9 cellular contexts compared by ENCODE assay signal in the genomic region with DNA sequence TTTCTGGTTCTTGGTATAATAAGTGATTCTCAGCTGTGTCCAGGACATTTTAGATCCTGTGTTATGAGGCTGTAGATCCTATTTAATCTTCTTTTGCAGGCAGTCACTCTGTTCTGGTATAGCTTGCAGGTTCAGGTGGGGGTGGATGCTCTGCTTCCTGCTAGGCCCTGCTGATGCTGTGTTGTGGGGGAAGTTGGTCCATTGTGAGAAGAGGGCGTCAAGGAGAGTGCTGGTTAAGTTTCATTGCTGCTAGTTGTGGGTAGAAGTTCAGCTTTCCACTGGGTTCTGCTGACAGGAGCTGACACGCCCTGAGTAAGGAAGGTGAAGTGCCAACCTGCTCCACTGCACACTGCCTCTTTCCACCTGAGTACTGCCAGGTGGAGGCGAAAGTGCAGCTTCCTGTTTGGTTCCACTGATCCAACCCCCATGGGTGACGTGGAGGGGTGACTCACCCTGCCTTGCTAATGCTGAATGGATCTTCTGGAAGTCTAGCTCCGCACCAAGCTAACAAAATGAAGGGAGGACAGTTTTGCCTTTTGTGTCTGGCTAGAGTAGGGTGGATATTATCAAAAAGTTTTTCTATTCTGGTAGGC. TPM values are rescaled to one million over a fixed set of nuclear protein-coding genes. Genes with fewer than 3 reads are reported as not detected.
DNase-seq lines count a peak whose midpoint lies in the region; ATAC-seq lines count a peak whose summit lies in the region.
"Had no signal": no experiment of that assay in that cellular context is flagged by ENCODE, and none has a peak within 500 bp of the region (broad histone marks: within the 10 kb centered on the region; RNA-seq: fewer than 3 reads in every experiment).

No MANE protein-coding gene starts in this region.

- H3K27ac Mint-ChIP-seq in IgD-negative memory B cell = peak overlapping the region in 2 of 3 donors; percentile 34 to 39

- peak; percentile 42 for DNase-seq in activated T-helper 1 cell treated with Interleukin-2 at 50 U/mL for 16 hours (ENCODE audit: low read depth)
- no peak for DNase-seq in neuronal stem cell (ENCODE audit: low spot score)
- no peak for DNase-seq in CD1c-positive myeloid dendritic cell (ENCODE audit: extremely low spot score)
- DNase-seq in HuH-7.5 (ENCODE audit: low spot score) = no peak
- no peak for DNase-seq in HAP-1 (ENCODE audit: low spot score in 2 of 2)
- no peak for DNase-seq in RKO (ENCODE audit: low spot score)

- H3K9me3 Mint-ChIP-seq in IgD-negative memory B cell = no peaks in the 10 kb centered on the region

- H3K4me1 ChIP-seq in neuronal stem cell (ENCODE audit: control insufficient read depth in 2 of 2, insufficient read depth in 1 of 2, low read depth in 1 of 2, low read length in 2 of 2) (no peaks in the 10 kb centered on the region), HAP-1 (peaks cover 19% of the 10 kb centered on the region)

- H3K36me3 ChIP-seq in neuronal stem cell (replicated peaks in 1 of 2; ENCODE audit: control insufficient read depth in 2 of 2, insufficient read depth in 2 of 2, low read length in 2 of 2) (no peaks in the 10 kb centered on the region), HAP-1 (replicated peaks) (no peaks in the 10 kb centered on the region)

- H2AFZ ChIP-seq in neuronal stem cell (ENCODE audit: low read length) = peak overlapping the region; percentile 45

- H4K8ac ChIP-seq in neuronal stem cell (ENCODE audit: low read depth, low read length) = no peak overlapping the region

- no peak overlapping the region for H2BK5ac ChIP-seq in neuronal stem cell (ENCODE audit: low read length)

- H3K4me3 ChIP-seq in neuronal stem cell (ENCODE audit: low read length in 2 of 2) (peak overlapping the region in 1 of 2 donors; percentile 0), HAP-1 (no peak overlapping the region)
- H3K4me3 ChIP-seq: dorsolateral prefrontal cortex had no signal

- H3K4me1 Mint-ChIP-seq in IgD-negative memory B cell = peaks cover 6 to 9% (median 8%) of the 10 kb centered on the region in 3 donors

- no peak overlapping the region for H3K14ac ChIP-seq in neuronal stem cell (ENCODE audit: low read length)

- no peak overlapping the region for H3K4me2 ChIP-seq in neuronal stem cell (ENCODE audit: insufficient read depth, low read length, poor library complexity, severe bottlenecking)

- H3K23ac ChIP-seq in neuronal stem cell (ENCODE audit: low read depth, low read length, poor library complexity) = no peak overlapping the region

- no peak overlapping the region for H3K27ac ChIP-seq in neuronal stem cell (replicated peaks; ENCODE audit: low read length)
- H3K27ac ChIP-seq: dorsolateral prefrontal cortex had no signal

- H2BK15ac ChIP-seq in neuronal stem cell (ENCODE audit: low read length) = no peak overlapping the region

- H2AK5ac ChIP-seq in neuronal stem cell (ENCODE audit: low read depth, low read length) = no peak overlapping the region

- no peak overlapping the region for H2BK12ac ChIP-seq in neuronal stem cell (ENCODE audit: low read length)

- no peak overlapping the region for H3K18ac ChIP-seq in neuronal stem cell (ENCODE audit: low read length)

- no peaks in the 10 kb centered on the region for H3K27me3 Mint-ChIP-seq in IgD-negative memory B cell

- H3K4me3 Mint-ChIP-seq in IgD-negative memory B cell = no peak overlapping the region

- in situ Hi-C loops in HAP-1 (cut with MboI; ENCODE audit: low sequenced_read_pairs) = loop anchor here (10.0 kb wide), 4 partner anchors 47 to 197 kb away; partner anchors contain the start of genes C9orf40 and CARNMT1

- H2BK120ac ChIP-seq in neuronal stem cell (ENCODE audit: low read depth, low read length) = no peak overlapping the region

- H4K91ac ChIP-seq in neuronal stem cell (ENCODE audit: low read depth, low read length, poor library complexity) = no peak overlapping the region

- H3K79me1 ChIP-seq in neuronal stem cell (ENCODE audit: low read depth, low read length) = no peaks in the 10 kb centered on the region

- H3K9me3 ChIP-seq in neuronal stem cell (replicated peaks in 1 of 2; ENCODE audit: control insufficient read depth in 2 of 2, insufficient read depth in 1 of 2, low read depth in 1 of 2, low read length in 2 of 2) (no peaks in the 10 kb centered on the region), HAP-1 (no peaks in the 10 kb centered on the region)

- H3K27me3 ChIP-seq in neuronal stem cell (ENCODE audit: control insufficient read depth in 3 of 3, insufficient read depth in 3 of 3, low read depth in 1 of 3, low read length in 3 of 3) (no peaks in the 10 kb centered on the region), HAP-1 (ENCODE audit: low read depth) (no peaks in the 10 kb centered on the region)
- H3K27me3 ChIP-seq: dorsolateral prefrontal cortex had no signal

- H3K36me3 Mint-ChIP-seq in IgD-negative memory B cell = peaks cover 6% of the 10 kb centered on the region

- peak; percentile 60 for ATAC-seq in GM19455 (IDR thresholded peaks at IDR 0.05; ENCODE audit: unreplicated experiment)

- no peak overlapping the region for H3K4ac ChIP-seq in neuronal stem cell (ENCODE audit: low read length)

- no CpG with 5 or more reads among the region's 5 CpGs for WGBS in neuronal stem cell (ENCODE audit: extremely low coverage in 2 of 2, insufficient read length in 2 of 2, insufficient replicate concordance in 1 of 2), 2 donors

- H3K9ac ChIP-seq in neuronal stem cell (ENCODE audit: low read depth, low read length, poor library complexity) = no peak overlapping the region

RNA-seq across cellular contexts. Expression of gene NMRK1, which starts 16.3 kb away (rescaled TPM):
- polyA plus RNA-seq in IgD-negative memory B cell = 26.0 TPM
- polyA plus RNA-seq in neuronal stem cell (2013, experiment 1 of 2) = 2.5 TPM
- 2.1 TPM for polyA plus RNA-seq in neuronal stem cell (2013, experiment 2 of 2)

RNA-seq across cellular contexts. Expression of gene OSTF1, which starts 16.7 kb away (rescaled TPM):
- polyA plus RNA-seq in IgD-negative memory B cell = 173 TPM
- 2.3 TPM for polyA plus RNA-seq in neuronal stem cell (2013, experiment 1 of 2)
- 2.1 TPM for polyA plus RNA-seq in neuronal stem cell (2013, experiment 2 of 2)

RNA-seq across cellular contexts. Expression of gene CARNMT1, which starts 43.5 kb away (rescaled TPM):
- 8.3 TPM for polyA plus RNA-seq in IgD-negative memory B cell
- 10.0 TPM for polyA plus RNA-seq in neuronal stem cell (2013, experiment 1 of 2)
- 10.7 TPM for polyA plus RNA-seq in neuronal stem cell (2013, experiment 2 of 2)
